In genomic region chr10:10817609-10818008, GRCh38 we compare ENCODE assay signal across 17 cellular contexts.
DNase-seq lines count a peak whose midpoint lies in the region; ATAC-seq, FAIRE-seq and TF ChIP-seq lines count a peak whose summit lies in the region.
"Had no signal": no experiment of that assay in that cellular context is flagged by ENCODE, and none has a peak within 500 bp of the region (broad histone marks: within the 10 kb centered on the region; RNA-seq: fewer than 3 reads in every experiment).

No MANE protein-coding gene starts in this region.

- H3K27ac ChIP-seq in left ventricle myocardium inferior (replicated peaks): peak overlapping the region; percentile 68
- peak overlapping the region in 1 of 2 donors; percentile 17 for H3K27ac ChIP-seq in lung (ENCODE audit: low read depth in 1 of 2, low read length in 1 of 2)
- H3K27ac ChIP-seq in suprapubic skin: peak overlapping the region; percentile 52
- H3K27ac ChIP-seq: BLaER1 treated with 17β-estradiol and CSF1 and Interleukin-3, amounts not matched to agents 10 nM and 100 nM; HL-60 had no signal

- ATAC-seq in Right ventricle myocardium inferior (no peak), lung (ENCODE audit: insufficient read depth, low FRiP score) (no peak), HG02642 (IDR thresholded peaks at IDR 0.05; ENCODE audit: poor library complexity, unreplicated experiment) (no peak)

- DNase-seq in left ventricle myocardium inferior (no peak), Right ventricle myocardium inferior (ENCODE audit: missing footprints) (no peak), lung (ENCODE audit: low spot score) (peak; percentile 4), suprapubic skin (ENCODE audit: low spot score in 2 of 2) (no peak), LoVo (ENCODE audit: low spot score) (no peak), NCI-H2107 treated with DMSO at 0.1 percent for 48 hours (lab: John Stamatoyannopoulos, UW; ENCODE audit: unreplicated experiment) (no peak)
- DNase-seq: ACHN; Calu3; CD4-positive, CD25-positive, alpha-beta regulatory T cell; DMS 273 treated with DMSO at 0.1 percent for 48 hours; GOT3; H9 had no signal

- H3K4me1 ChIP-seq in left ventricle myocardium inferior: peaks cover 28% of the 10 kb centered on the region
- H3K4me1 ChIP-seq in lung (ENCODE audit: control insufficient read depth in 2 of 2, insufficient read depth in 2 of 2, low read length in 2 of 2): peaks cover 0 to 5% of the 10 kb centered on the region in 2 donors
- peaks cover 11% of the 10 kb centered on the region for H3K4me1 ChIP-seq in suprapubic skin

- no peaks in the 10 kb centered on the region for H3K36me3 ChIP-seq in left ventricle myocardium inferior
- no peaks in the 10 kb centered on the region for H3K36me3 ChIP-seq in lung (ENCODE audit: control insufficient read depth in 2 of 2, insufficient read depth in 2 of 2, low read length in 2 of 2)
- H3K36me3 ChIP-seq in suprapubic skin: no peaks in the 10 kb centered on the region
- H3K36me3 ChIP-seq: BLaER1 treated with 17β-estradiol and CSF1 and Interleukin-3, amounts not matched to agents 10 nM and 100 nM had no signal

- WGBS in lung, 2 donors: 79 to 95% methylated on average over 5 of the region's 5 CpGs
- 79% methylated on average over 5 of the region's 5 CpGs for WGBS in suprapubic skin

- H3K9me3 ChIP-seq in left ventricle myocardium inferior (replicated peaks) (no peaks in the 10 kb centered on the region), lung (ENCODE audit: control insufficient read depth in 2 of 2, insufficient read depth in 1 of 2, low read length in 1 of 2) (no peaks in the 10 kb centered on the region), suprapubic skin (no peaks in the 10 kb centered on the region)

- H3K4me3 ChIP-seq in left ventricle myocardium inferior (no peak overlapping the region), lung (no peak overlapping the region), suprapubic skin (no peak overlapping the region)
- H3K4me3 ChIP-seq: BLaER1 treated with 17β-estradiol and CSF1 and Interleukin-3, amounts not matched to agents 10 nM and 100 nM had no signal

- TF ChIP-seq POLR2A in suprapubic skin (IDR thresholded peaks at IDR 0.05): no peak

- intact Hi-C loops in left ventricle myocardium inferior (cut with micrococcal nuclease): no loop called here
- intact Hi-C loops in Right ventricle myocardium inferior (cut with DNase I): loop anchor here (1.0 kb wide), 1 partner anchor 29 kb away; no protein-coding TSS in a partner anchor

- TF ChIP-seq CTCF in left ventricle myocardium inferior (IDR thresholded peaks at IDR 0.05; ENCODE audit: borderline replicate concordance): no peak
- TF ChIP-seq CTCF in lung (IDR thresholded peaks at IDR 0.05; ENCODE audit: control extremely low read depth, extremely low read depth): no peak
- TF ChIP-seq CTCF in suprapubic skin (IDR thresholded peaks at IDR 0.05): no peak

- H3K27me3 ChIP-seq in left ventricle myocardium inferior (ENCODE audit: low read depth): no peaks in the 10 kb centered on the region
- H3K27me3 ChIP-seq in lung (ENCODE audit: control insufficient read depth, insufficient read depth): no peaks in the 10 kb centered on the region
- H3K27me3 ChIP-seq in suprapubic skin: no peaks in the 10 kb centered on the region
- H3K27me3 ChIP-seq: BLaER1 treated with 17β-estradiol and CSF1 and Interleukin-3, amounts not matched to agents 10 nM and 100 nM had no signal

- FAIRE-seq in colon (lab: Jason Lieb, UNC): peak; percentile 65
- FAIRE-seq: GM12891 had no signal

- TF ChIP-seq EP300 in suprapubic skin (IDR thresholded peaks at IDR 0.05): no peak
